29 cellular contexts compared by ENCODE assay signal in the genomic region with DNA sequence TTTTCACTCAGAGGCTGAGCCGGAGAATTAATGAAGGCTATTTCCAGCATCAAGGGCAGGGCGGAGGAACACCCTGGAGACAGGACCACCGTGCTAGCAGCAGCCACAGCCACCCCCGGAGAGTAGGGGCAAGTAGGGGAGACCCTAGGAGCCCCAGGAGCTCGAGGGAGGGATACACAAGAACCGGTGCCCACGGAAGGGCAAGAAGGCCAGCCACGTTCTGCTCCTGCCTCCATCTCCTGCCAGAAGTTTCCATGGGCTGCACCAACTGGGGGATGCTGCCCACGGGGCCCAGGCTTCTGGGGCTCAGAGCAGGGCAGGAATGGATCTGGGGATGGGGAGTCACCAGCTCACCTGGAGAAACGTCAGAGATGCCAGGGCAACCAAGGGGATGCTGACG.
"Had no signal": no experiment of that assay in that cellular context is flagged by ENCODE, and none has a peak within 500 bp of the region (broad histone marks: within the 10 kb centered on the region; RNA-seq: fewer than 3 reads in every experiment).

No MANE protein-coding gene starts in this region.

- H3K27me3 ChIP-seq: right atrium auricular region, tibial nerve, uterus had no signal

- H3K36me3 Mint-ChIP-seq: immature natural killer cell; naive thymus-derived CD8-positive, alpha-beta T cell; stimulated activated memory B cell treated with anti-CD40 and anti-IgM and Interleukin-4, amounts not matched to agents 10 μg/mL and 1 μg/mL and 100 μg/mL, for 72 hours; type B pancreatic cell had no signal

- H3K4me3 ChIP-seq: heart left ventricle, lower lobe of right lung, right atrium auricular region, tibial nerve, uterus had no signal

- H3K4me1 Mint-ChIP-seq: immature natural killer cell; naive thymus-derived CD8-positive, alpha-beta T cell; nephron; neural crest cell; stimulated activated memory B cell treated with anti-CD40 and anti-IgM and Interleukin-4, amounts not matched to agents 10 μg/mL and 1 μg/mL and 100 μg/mL, for 72 hours; stimulated activated naive CD8-positive, alpha-beta T cell treated with anti-CD3 and anti-CD28 coated beads, Interleukin-15, amount 100 ng/mL, for 72 hours had no signal

- H3K4me1 ChIP-seq: heart left ventricle, lower lobe of right lung, parathyroid adenoma, right atrium auricular region, tibial nerve, uterus had no signal

- H3K36me3 ChIP-seq: heart left ventricle, lower lobe of right lung, right atrium auricular region, tibial nerve, uterus had no signal

- H3K27me3 Mint-ChIP-seq: progenitor cell of endocrine pancreas; stimulated activated memory B cell treated with anti-CD40 and anti-IgM and Interleukin-4, amounts not matched to agents 10 μg/mL and 1 μg/mL and 100 μg/mL, for 72 hours; stimulated activated naive CD8-positive, alpha-beta T cell treated with anti-CD3 and anti-CD28 coated beads, Interleukin-15, amount 100 ng/mL, for 72 hours; type B pancreatic cell had no signal

- H3K79me2 ChIP-seq: parathyroid adenoma had no signal

- H2AFZ ChIP-seq: parathyroid adenoma had no signal

- H3K27ac Mint-ChIP-seq: immature natural killer cell; nephron; progenitor cell of endocrine pancreas; stimulated activated memory B cell treated with anti-CD40 and anti-IgM and Interleukin-4, amounts not matched to agents 10 μg/mL and 1 μg/mL and 100 μg/mL, for 72 hours; stimulated activated naive CD8-positive, alpha-beta T cell treated with anti-CD3 and anti-CD28 coated beads, Interleukin-15, amount 100 ng/mL, for 72 hours; type B pancreatic cell had no signal

- H3K9me3 ChIP-seq: heart left ventricle, lower lobe of right lung, right atrium auricular region, tibial nerve, uterus had no signal

- H3K9ac ChIP-seq: parathyroid adenoma had no signal

- ATAC-seq: heart left ventricle; left cardiac atrium; left lobe of liver; lower lobe of right lung; naive thymus-derived CD8-positive, alpha-beta T cell; sciatic nerve; stimulated activated memory B cell treated with anti-CD40 and anti-IgM and Interleukin-4, amounts not matched to agents 10 μg/mL and 1 μg/mL and 100 μg/mL, for 72 hours; stimulated activated naive CD8-positive, alpha-beta T cell treated with anti-CD3 and anti-CD28 coated beads, Interleukin-15, amount 100 ng/mL, for 72 hours had no signal

- DNase-seq: hypothalamus; immature natural killer cell; left cardiac atrium; mammary epithelial cell; mesenchymal stem cell; naive thymus-derived CD8-positive, alpha-beta T cell; nucleus accumbens; small intestine; stimulated activated CD4-positive, alpha-beta T cell treated with anti-CD3 and anti-CD28 coated beads, Interleukin-1b, Interleukin-23, amount 100 ng/mL, for 48 hours; stimulated activated CD4-positive, alpha-beta T cell treated with anti-CD3 and anti-CD28 coated beads, Interleukin-2, amount 100 ng/mL, for 48 hours; stimulated activated CD4-positive, alpha-beta T cell treated with anti-CD3 and anti-CD28 coated beads, Interleukin-4, amount 100 ng/mL, for 4 hours; stimulated activated CD8-positive, alpha-beta memory T cell treated with anti-CD3 and anti-CD28 coated beads, Interleukin-4, amount 100 ng/mL, for 48 hours; stimulated activated naive CD4-positive, alpha-beta T cell treated with Interleukin-2 at 50 U/mL for 16 hours; stimulated activated naive CD8-positive, alpha-beta T cell treated with anti-CD3 and anti-CD28 coated beads, Interleukin-15, amount 100 ng/mL, for 72 hours; substantia nigra; uterus had no signal

- H3K27ac ChIP-seq: heart left ventricle, lower lobe of right lung, parathyroid adenoma, right atrium auricular region, tibial nerve, uterus had no signal

- H3K4me3 Mint-ChIP-seq: immature natural killer cell; naive thymus-derived CD8-positive, alpha-beta T cell; nephron; neural crest cell; stimulated activated memory B cell treated with anti-CD40 and anti-IgM and Interleukin-4, amounts not matched to agents 10 μg/mL and 1 μg/mL and 100 μg/mL, for 72 hours; stimulated activated naive CD8-positive, alpha-beta T cell treated with anti-CD3 and anti-CD28 coated beads, Interleukin-15, amount 100 ng/mL, for 72 hours; type B pancreatic cell had no signal

- FAIRE-seq: islet of Langerhans, small intestine had no signal

- H3K9me3 Mint-ChIP-seq: immature natural killer cell; naive thymus-derived CD8-positive, alpha-beta T cell; stimulated activated memory B cell treated with anti-CD40 and anti-IgM and Interleukin-4, amounts not matched to agents 10 μg/mL and 1 μg/mL and 100 μg/mL, for 72 hours; stimulated activated naive CD8-positive, alpha-beta T cell treated with anti-CD3 and anti-CD28 coated beads, Interleukin-15, amount 100 ng/mL, for 72 hours; type B pancreatic cell had no signal
